ENCODE assay signal across 1 cellular context in the genomic region with DNA sequence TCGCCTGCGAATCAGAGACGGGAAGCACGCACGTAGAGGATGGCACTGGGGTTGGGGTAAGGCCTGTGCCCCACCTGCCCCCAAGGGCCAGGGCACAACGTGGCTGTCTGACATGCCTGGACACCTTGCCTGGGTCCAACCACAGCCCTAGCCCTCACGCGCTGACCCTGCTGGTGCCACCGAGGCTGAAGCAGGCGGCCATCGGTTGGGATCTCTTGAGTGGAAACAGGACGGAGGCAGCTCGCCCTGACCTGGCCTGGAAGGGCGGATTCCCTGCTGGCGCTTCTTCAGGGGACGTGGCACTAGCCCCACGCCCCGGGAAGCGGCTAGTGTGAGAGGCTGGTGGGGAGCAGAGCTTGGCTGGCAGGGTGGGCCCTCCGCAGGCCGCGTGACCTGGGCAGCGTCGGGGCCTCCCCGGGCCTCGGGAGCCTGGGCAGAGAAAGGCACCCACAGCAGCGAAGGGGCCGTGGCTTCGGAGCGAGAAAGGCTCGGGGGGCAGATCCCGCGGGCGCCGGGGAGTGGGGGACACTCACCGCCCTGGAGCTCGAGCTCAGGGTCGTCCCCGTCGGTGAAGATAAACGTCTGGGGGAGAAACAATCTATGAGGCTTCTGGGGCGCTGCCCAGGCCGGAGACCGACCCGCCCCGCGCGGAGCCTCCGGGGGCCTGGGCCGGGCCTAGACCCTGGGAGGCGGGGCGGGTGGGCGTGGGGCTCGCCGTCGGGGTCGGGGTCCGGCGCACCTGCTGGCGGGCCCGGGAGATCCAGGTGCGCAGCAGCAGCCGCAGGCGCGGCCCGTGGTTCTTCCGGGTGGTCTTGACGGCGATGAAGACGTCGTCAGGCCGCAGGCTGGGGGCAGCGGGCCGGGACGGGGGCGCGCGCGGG.
TF ChIP-seq lines count a peak whose summit lies in the region.

No MANE protein-coding gene starts in this region.

TF ChIP-seq in HepG2, 621 proteins besides CTCF, POLR2A, EP300 and RAD21 (continued from another document and continues in another):
- TF ChIP-seq ATF1 (CRISPR knock-in tag; IDR thresholded peaks at IDR 0.05) (no peak), HMG20B (CRISPR knock-in tag; conservative IDR thresholded peaks at IDR 0.05) (no peak), ZSCAN25 (CRISPR knock-in tag; IDR thresholded peaks at IDR 0.05) (peak; percentile 29; the same call in 1 of the 2 replicates), TCF7L2 (IDR thresholded peaks at IDR 0.05; ENCODE audit: low read depth, low read length) (no peak), ZNF615 (CRISPR knock-in tag; IDR thresholded peaks at IDR 0.05; ENCODE audit: borderline replicate concordance) (no peak), ZNF878 (CRISPR knock-in tag; IDR thresholded peaks at IDR 0.05) (no peak), NFIC (IDR thresholded peaks at IDR 0.05; ENCODE audit: low read length) (no peak), PCBP1 (IDR thresholded peaks at IDR 0.05; ENCODE audit: borderline replicate concordance, low read depth, low read length) (0 out of 2 replicates have a peak, but pooled peaks have one; percentile 24), SALL1 (CRISPR knock-in tag; IDR thresholded peaks at IDR 0.05) (peak; percentile 22), ZBTB46 (CRISPR knock-in tag; IDR thresholded peaks at IDR 0.05; ENCODE audit: borderline replicate concordance) (no peak), DNMT1 (CRISPR knock-in tag; IDR thresholded peaks at IDR 0.05) (peak; percentile 87), ZNF543 (CRISPR knock-in tag; IDR thresholded peaks at IDR 0.05) (no peak), ZNF660 (CRISPR knock-in tag; IDR thresholded peaks at IDR 0.05; ENCODE audit: borderline replicate concordance, low read depth) (no peak), XRCC5 (optimal IDR thresholded peaks at IDR 0.05; ENCODE audit: low read length) (no peak), NFKBIZ (CRISPR knock-in tag; IDR thresholded peaks at IDR 0.05) (0 out of 2 replicates have a peak, but pooled peaks have one; percentile 38), SALL2 (CRISPR knock-in tag; IDR thresholded peaks at IDR 0.05) (no peak), PPARG (CRISPR knock-in tag; conservative IDR thresholded peaks at IDR 0.05) (no peak), FIP1L1 (IDR thresholded peaks at IDR 0.05; ENCODE audit: borderline replicate concordance, insufficient read depth, low read depth, low read length) (no peak), ZNF264 (CRISPR knock-in tag; IDR thresholded peaks at IDR 0.05) (no peak), YEATS4 (CRISPR knock-in tag; IDR thresholded peaks at IDR 0.05; ENCODE audit: borderline replicate concordance) (no peak; the same call in 1 of the 2 replicates), ESRRA (CRISPR knock-in tag; IDR thresholded peaks at IDR 0.05; ENCODE audit: low read depth) (no peak; the same call in 1 of the 2 replicates), ZNF577 (CRISPR knock-in tag; IDR thresholded peaks at IDR 0.05; ENCODE audit: borderline replicate concordance, low read depth) (no peak), ZFP36 (IDR thresholded peaks at IDR 0.05; ENCODE audit: borderline replicate concordance, low read depth, low read length, partially characterized antibody) (no peak), ISX (CRISPR knock-in tag; conservative IDR thresholded peaks at IDR 0.05) (no peak)
- TF ChIP-seq, protein P1, sequence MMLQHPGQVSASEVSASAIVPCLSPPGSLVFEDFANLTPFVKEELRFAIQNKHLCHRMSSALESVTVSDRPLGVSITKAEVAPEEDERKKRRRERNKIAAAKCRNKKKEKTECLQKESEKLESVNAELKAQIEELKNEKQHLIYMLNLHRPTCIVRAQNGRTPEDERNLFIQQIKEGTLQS (CRISPR knock-in tag; IDR thresholded peaks at IDR 0.05) = no peak
- TF ChIP-seq, protein P2, sequence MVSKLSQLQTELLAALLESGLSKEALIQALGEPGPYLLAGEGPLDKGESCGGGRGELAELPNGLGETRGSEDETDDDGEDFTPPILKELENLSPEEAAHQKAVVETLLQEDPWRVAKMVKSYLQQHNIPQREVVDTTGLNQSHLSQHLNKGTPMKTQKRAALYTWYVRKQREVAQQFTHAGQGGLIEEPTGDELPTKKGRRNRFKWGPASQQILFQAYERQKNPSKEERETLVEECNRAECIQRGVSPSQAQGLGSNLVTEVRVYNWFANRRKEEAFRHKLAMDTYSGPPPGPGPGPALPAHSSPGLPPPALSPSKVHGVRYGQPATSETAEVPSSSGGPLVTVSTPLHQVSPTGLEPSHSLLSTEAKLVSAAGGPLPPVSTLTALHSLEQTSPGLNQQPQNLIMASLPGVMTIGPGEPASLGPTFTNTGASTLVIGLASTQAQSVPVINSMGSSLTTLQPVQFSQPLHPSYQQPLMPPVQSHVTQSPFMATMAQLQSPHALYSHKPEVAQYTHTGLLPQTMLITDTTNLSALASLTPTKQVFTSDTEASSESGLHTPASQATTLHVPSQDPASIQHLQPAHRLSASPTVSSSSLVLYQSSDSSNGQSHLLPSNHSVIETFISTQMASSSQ (IDR thresholded peaks at IDR 0.05; ENCODE audit: low read depth) = no peak
- TF ChIP-seq, protein P2 (CRISPR knock-in tag; IDR thresholded peaks at IDR 0.05; ENCODE audit: borderline replicate concordance) = no peak
- TF ChIP-seq, protein P3, sequence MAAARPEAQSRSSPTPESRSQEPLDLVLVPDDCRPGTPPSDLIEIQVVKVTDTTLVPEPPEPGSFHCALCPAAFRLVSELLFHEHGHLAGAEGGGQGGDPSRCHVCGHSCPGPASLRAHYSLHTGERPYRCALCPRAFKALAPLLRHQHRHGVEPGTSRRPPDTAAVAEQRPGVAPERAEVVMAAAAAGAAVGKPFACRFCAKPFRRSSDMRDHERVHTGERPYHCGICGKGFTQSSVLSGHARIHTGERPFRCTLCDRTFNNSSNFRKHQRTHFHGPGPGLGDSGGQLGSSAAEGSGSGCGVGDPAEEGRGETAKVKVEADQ (CRISPR knock-in tag; IDR thresholded peaks at IDR 0.05; ENCODE audit: borderline replicate concordance) = peak; percentile 64; the same call in 1 of the 2 replicates
- TF ChIP-seq, protein P4, sequence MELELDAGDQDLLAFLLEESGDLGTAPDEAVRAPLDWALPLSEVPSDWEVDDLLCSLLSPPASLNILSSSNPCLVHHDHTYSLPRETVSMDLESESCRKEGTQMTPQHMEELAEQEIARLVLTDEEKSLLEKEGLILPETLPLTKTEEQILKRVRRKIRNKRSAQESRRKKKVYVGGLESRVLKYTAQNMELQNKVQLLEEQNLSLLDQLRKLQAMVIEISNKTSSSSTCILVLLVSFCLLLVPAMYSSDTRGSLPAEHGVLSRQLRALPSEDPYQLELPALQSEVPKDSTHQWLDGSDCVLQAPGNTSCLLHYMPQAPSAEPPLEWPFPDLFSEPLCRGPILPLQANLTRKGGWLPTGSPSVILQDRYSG (CRISPR knock-in tag; IDR thresholded peaks at IDR 0.05) = no peak
- TF ChIP-seq, protein P5, sequence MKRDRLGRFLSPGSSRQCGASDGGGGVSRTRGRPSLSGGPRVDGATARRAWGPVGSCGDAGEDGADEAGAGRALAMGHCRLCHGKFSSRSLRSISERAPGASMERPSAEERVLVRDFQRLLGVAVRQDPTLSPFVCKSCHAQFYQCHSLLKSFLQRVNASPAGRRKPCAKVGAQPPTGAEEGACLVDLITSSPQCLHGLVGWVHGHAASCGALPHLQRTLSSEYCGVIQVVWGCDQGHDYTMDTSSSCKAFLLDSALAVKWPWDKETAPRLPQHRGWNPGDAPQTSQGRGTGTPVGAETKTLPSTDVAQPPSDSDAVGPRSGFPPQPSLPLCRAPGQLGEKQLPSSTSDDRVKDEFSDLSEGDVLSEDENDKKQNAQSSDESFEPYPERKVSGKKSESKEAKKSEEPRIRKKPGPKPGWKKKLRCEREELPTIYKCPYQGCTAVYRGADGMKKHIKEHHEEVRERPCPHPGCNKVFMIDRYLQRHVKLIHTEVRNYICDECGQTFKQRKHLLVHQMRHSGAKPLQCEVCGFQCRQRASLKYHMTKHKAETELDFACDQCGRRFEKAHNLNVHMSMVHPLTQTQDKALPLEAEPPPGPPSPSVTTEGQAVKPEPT (CRISPR knock-in tag; IDR thresholded peaks at IDR 0.05; ENCODE audit: low read depth) = 0 out of 2 replicates have a peak, but pooled peaks have one; percentile 26
- TF ChIP-seq, protein P6, sequence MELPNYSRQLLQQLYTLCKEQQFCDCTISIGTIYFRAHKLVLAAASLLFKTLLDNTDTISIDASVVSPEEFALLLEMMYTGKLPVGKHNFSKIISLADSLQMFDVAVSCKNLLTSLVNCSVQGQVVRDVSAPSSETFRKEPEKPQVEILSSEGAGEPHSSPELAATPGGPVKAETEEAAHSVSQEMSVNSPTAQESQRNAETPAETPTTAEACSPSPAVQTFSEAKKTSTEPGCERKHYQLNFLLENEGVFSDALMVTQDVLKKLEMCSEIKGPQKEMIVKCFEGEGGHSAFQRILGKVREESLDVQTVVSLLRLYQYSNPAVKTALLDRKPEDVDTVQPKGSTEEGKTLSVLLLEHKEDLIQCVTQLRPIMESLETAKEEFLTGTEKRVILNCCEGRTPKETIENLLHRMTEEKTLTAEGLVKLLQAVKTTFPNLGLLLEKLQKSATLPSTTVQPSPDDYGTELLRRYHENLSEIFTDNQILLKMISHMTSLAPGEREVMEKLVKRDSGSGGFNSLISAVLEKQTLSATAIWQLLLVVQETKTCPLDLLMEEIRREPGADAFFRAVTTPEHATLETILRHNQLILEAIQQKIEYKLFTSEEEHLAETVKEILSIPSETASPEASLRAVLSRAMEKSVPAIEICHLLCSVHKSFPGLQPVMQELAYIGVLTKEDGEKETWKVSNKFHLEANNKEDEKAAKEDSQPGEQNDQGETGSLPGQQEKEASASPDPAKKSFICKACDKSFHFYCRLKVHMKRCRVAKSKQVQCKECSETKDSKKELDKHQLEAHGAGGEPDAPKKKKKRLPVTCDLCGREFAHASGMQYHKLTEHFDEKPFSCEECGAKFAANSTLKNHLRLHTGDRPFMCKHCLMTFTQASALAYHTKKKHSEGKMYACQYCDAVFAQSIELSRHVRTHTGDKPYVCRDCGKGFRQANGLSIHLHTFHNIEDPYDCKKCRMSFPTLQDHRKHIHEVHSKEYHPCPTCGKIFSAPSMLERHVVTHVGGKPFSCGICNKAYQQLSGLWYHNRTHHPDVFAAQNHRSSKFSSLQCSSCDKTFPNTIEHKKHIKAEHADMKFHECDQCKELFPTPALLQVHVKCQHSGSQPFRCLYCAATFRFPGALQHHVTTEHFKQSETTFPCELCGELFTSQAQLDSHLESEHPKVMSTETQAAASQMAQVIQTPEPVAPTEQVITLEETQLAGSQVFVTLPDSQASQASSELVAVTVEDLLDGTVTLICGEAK (IDR thresholded peaks at IDR 0.05) = no peak
- TF ChIP-seq, protein P6 (CRISPR knock-in tag; IDR thresholded peaks at IDR 0.05) = 0 out of 2 replicates have a peak, but pooled peaks have one; percentile 36
- TF ChIP-seq, protein P7, sequence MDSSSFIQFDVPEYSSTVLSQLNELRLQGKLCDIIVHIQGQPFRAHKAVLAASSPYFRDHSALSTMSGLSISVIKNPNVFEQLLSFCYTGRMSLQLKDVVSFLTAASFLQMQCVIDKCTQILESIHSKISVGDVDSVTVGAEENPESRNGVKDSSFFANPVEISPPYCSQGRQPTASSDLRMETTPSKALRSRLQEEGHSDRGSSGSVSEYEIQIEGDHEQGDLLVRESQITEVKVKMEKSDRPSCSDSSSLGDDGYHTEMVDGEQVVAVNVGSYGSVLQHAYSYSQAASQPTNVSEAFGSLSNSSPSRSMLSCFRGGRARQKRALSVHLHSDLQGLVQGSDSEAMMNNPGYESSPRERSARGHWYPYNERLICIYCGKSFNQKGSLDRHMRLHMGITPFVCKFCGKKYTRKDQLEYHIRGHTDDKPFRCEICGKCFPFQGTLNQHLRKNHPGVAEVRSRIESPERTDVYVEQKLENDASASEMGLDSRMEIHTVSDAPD (CRISPR knock-in tag; IDR thresholded peaks at IDR 0.05) = no peak
